Comparison of ENCODE assay signal across 9 cellular contexts in the genomic region with DNA sequence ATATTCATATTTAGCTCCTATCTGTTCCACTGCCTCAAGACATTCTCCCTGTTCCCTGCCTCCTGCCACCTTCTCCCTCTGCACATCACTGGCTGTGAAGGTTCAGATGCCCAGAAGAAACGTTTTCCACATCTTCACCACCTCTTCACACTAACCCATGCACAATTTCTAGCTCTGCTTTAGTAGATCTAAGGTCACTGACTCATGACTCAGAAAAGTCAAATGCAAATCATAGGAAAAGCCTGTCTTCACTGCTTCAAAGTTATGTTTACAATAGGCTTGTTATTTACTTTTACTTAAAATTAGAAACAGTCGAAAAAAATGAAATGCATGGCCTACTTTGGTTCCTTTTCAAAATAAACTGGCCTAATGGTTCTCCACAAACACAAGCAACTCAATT. TPM values are rescaled to one million over a fixed set of nuclear protein-coding genes. Genes with fewer than 3 reads are reported as not detected.
A peak's percentile ranks its signal among the peaks of the same experiment; 100 is the strongest.
DNase-seq lines count a peak whose midpoint lies in the region; ATAC-seq, FAIRE-seq and TF ChIP-seq lines count a peak whose summit lies in the region.
"Had no signal": no experiment of that assay in that cellular context is flagged by ENCODE, and none has a peak within 500 bp of the region (broad histone marks: within the 10 kb centered on the region; RNA-seq: fewer than 3 reads in every experiment).

No MANE protein-coding gene starts in this region.

- DNase-seq in GM12892 (ENCODE audit: insufficient read length) (no peak), fibroblast of villous mesenchyme (ENCODE audit: low read depth) (peak; percentile 53), stromal cell of bone marrow (ENCODE audit: low read depth) (peak; percentile 8), amniotic stem cell (lab: John Stamatoyannopoulos, UW) (no peak), KG1 (lab: John Stamatoyannopoulos, UW) (no peak)
- no peak for DNase-seq in activated CD8-positive, alpha-beta T cell treated with anti-CD3 and anti-CD28 coated beads, Interleukin-2, amount 10 ng/mL, durations not matched to agents 7 days and 5 days
- DNase-seq: activated effector memory CD4-positive, alpha-beta T cell treated with anti-CD3 and anti-CD28 coated beads, Interleukin-2, amount 50 U/mL, for 16 hours had no signal

- no peaks in the 10 kb centered on the region for H3K36me3 Mint-ChIP-seq in activated CD8-positive, alpha-beta T cell treated with anti-CD3 and anti-CD28 coated beads, Interleukin-2, amount 10 ng/mL, durations not matched to agents 7 days and 5 days (ENCODE audit: low read depth)

- TF ChIP-seq POLR2A in GM12892 (IDR thresholded peaks at IDR 0.05; ENCODE audit: low read depth, low read length): no peak
- TF ChIP-seq POLR2A in Raji (IDR thresholded peaks at IDR 0.05; ENCODE audit: insufficient read depth, low read depth, low read length): peak; percentile 18; the same call in 1 of the 2 replicates

- peaks cover 19% of the 10 kb centered on the region for H3K4me1 Mint-ChIP-seq in activated CD8-positive, alpha-beta T cell treated with anti-CD3 and anti-CD28 coated beads, Interleukin-2, amount 10 ng/mL, durations not matched to agents 7 days and 5 days (ENCODE audit: low read depth)

- H3K27me3 Mint-ChIP-seq in activated CD8-positive, alpha-beta T cell treated with anti-CD3 and anti-CD28 coated beads, Interleukin-2, amount 10 ng/mL, durations not matched to agents 7 days and 5 days (ENCODE audit: low read depth): peaks cover 38% of the 10 kb centered on the region

- no peaks in the 10 kb centered on the region for H3K9me3 Mint-ChIP-seq in activated CD8-positive, alpha-beta T cell treated with anti-CD3 and anti-CD28 coated beads, Interleukin-2, amount 10 ng/mL, durations not matched to agents 7 days and 5 days (ENCODE audit: insufficient read depth)

- CTCF ChIA-PET in activated CD8-positive, alpha-beta T cell treated with anti-CD3 and anti-CD28 coated beads, Interleukin-2, amount 10 ng/mL, durations not matched to agents 7 days and 5 days (lab: Charles Lee): interaction anchor here (1.6 to 2.1 kb wide), 2 partner anchors 42 to 578 kb away, joined by 3 to 4 read pairs; no protein-coding TSS in a partner anchor

- no peak overlapping the region for H3K27ac Mint-ChIP-seq in activated CD8-positive, alpha-beta T cell treated with anti-CD3 and anti-CD28 coated beads, Interleukin-2, amount 10 ng/mL, durations not matched to agents 7 days and 5 days

- no peak overlapping the region for H3K4me3 Mint-ChIP-seq in activated CD8-positive, alpha-beta T cell treated with anti-CD3 and anti-CD28 coated beads, Interleukin-2, amount 10 ng/mL, durations not matched to agents 7 days and 5 days

- TF ChIP-seq CTCF in fibroblast of villous mesenchyme (IDR thresholded peaks at IDR 0.05; ENCODE audit: insufficient read depth, low read depth, low read length): no peak

- POLR2A ChIA-PET in activated CD8-positive, alpha-beta T cell treated with anti-CD3 and anti-CD28 coated beads, Interleukin-2, amount 10 ng/mL, durations not matched to agents 7 days and 5 days (lab: Charles Lee): no interaction called here

- H3K4me3 ChIP-seq in fibroblast of villous mesenchyme (ENCODE audit: low read depth, low read length): peak overlapping the region; percentile 89

- peak; percentile 53 for FAIRE-seq in GM12892 (lab: Jason Lieb, UNC)

- ATAC-seq in activated CD8-positive, alpha-beta T cell treated with anti-CD3 and anti-CD28 coated beads, Interleukin-2, amount 10 ng/mL, durations not matched to agents 7 days and 5 days: no peak
- ATAC-seq in HG02588 (IDR thresholded peaks at IDR 0.05; ENCODE audit: unreplicated experiment): no peak

RNA-seq across cellular contexts. Expression of gene SCRN1, which starts 2.5 kb away (rescaled TPM):
- 34.0 TPM for polyA plus RNA-seq in GM12892 (2012; ENCODE audit: missing spikeins)
- total RNA-seq in fibroblast of villous mesenchyme: 74.4 and 113 TPM in 2 replicates
- 10 to 100 TPM; 12.0 to 12.2 TPM for total RNA-seq in activated CD8-positive, alpha-beta T cell treated with anti-CD3 and anti-CD28 coated beads, Interleukin-2, amount 10 ng/mL, durations not matched to agents 7 days and 5 days

RNA-seq across cellular contexts. Expression of gene FKBP14, which starts 39.4 kb away (rescaled TPM):
- 8.5 TPM for polyA plus RNA-seq in GM12892 (2012; ENCODE audit: missing spikeins)
- 47.0 and 66.9 TPM in 2 replicates for total RNA-seq in fibroblast of villous mesenchyme
- total RNA-seq in activated CD8-positive, alpha-beta T cell treated with anti-CD3 and anti-CD28 coated beads, Interleukin-2, amount 10 ng/mL, durations not matched to agents 7 days and 5 days: 1 to 10 TPM; 4.2 to 5.4 TPM

RNA-seq across cellular contexts. Expression of gene PLEKHA8, which starts 41.1 kb away (rescaled TPM):
- 6.6 TPM for polyA plus RNA-seq in GM12892 (2012; ENCODE audit: missing spikeins)
- 12.6 and 17.7 TPM in 2 replicates for total RNA-seq in fibroblast of villous mesenchyme
- 10 to 100 TPM in 1 of 2 experiments, 1 to 10 TPM in 1; 8.9 to 11.5 TPM for total RNA-seq in activated CD8-positive, alpha-beta T cell treated with anti-CD3 and anti-CD28 coated beads, Interleukin-2, amount 10 ng/mL, durations not matched to agents 7 days and 5 days

Comparison
In these comparisons a context has a peak if more than half of its experiments do, and no peak if none do; other contexts are left out.
1. DNase-seq: peak in fibroblast of villous mesenchyme (single experiment) and stromal cell of bone marrow (single experiment); none in GM12892 (single experiment), activated CD8-positive, alpha-beta T cell treated with anti-CD3 and anti-CD28 coated beads, Interleukin-2, amount 10 ng/mL, durations not matched to agents 7 days and 5 days (single experiment), amniotic stem cell (single experiment) and KG1 (single experiment).